Comparison of ENCODE assay signal across 13 cellular contexts in genomic region chr14:65335548-65335947, GRCh38.
DNase-seq lines count a peak whose midpoint lies in the region; ATAC-seq and TF ChIP-seq lines count a peak whose summit lies in the region.
"Had no signal": no experiment of that assay in that cellular context is flagged by ENCODE, and none has a peak within 500 bp of the region (broad histone marks: within the 10 kb centered on the region; RNA-seq: fewer than 3 reads in every experiment).

No MANE protein-coding gene starts in this region.

- H3K27ac ChIP-seq in IMR-90 (ENCODE audit: insufficient read depth, low read length) (peak overlapping the region; percentile 62; the same call in 1 of the 2 replicates), muscle layer of duodenum (ENCODE audit: low read length) (peak overlapping the region; percentile 90)
- H3K27ac ChIP-seq: esophagus muscularis mucosa had no signal

- H2BK5ac ChIP-seq in IMR-90 (ENCODE audit: low read depth, low read length, poor library complexity, severe bottlenecking): peak overlapping the region; percentile 57

- 0 out of 2 replicates have a peak overlapping the region, but pooled peaks have one; percentile 22 for H3K14ac ChIP-seq in IMR-90 (replicated peaks; ENCODE audit: low read depth, low read length)

- H3K23ac ChIP-seq in IMR-90 (ENCODE audit: low read depth, low read length): peak overlapping the region; percentile 17; the same call in 1 of the 2 replicates

- peak in 1 of 2 experiments; percentile 45 for DNase-seq in Caco-2
- no peak for DNase-seq in IMR-90
- no peak for DNase-seq in adipocyte (ENCODE audit: low read depth)
- DNase-seq in GM20000 (ENCODE audit: low spot score): no peak
- DNase-seq in NCI-H1694 treated with DMSO at 0.1 percent for 48 hours (lab: John Stamatoyannopoulos, UW): no peak
- DNase-seq in hypothalamus (lab: John Stamatoyannopoulos, UW): no peak
- no peak for DNase-seq in globus pallidus (ENCODE audit: low spot score)
- DNase-seq: anterior cingulate cortex, KBM-7, NCI-H1436, NCI-H446 treated with DMSO at 0.1 percent for 48 hours had no signal

- POLR2A ChIA-PET in Caco-2 (lab: Charles Lee) (interaction anchor here (1.0 to 1.3 kb wide), 2 partner anchors 76 to 233 kb away, joined by 3 to 5 read pairs; partner anchors contain the start of gene MAX), IMR-90 (lab: Charles Lee; ENCODE audit: unreplicated experiment) (interaction anchor here (0.6 kb wide), 1 partner anchor 26 kb away, joined by 5 read pairs; no protein-coding TSS in a partner anchor)

- H3K18ac ChIP-seq in IMR-90 (ENCODE audit: low read depth, low read length): peak overlapping the region; percentile 92

- peaks cover 16% of the 10 kb centered on the region for H3K36me3 Mint-ChIP-seq in Caco-2 (ENCODE audit: insufficient read depth, unreplicated experiment)

- H3K79me1 ChIP-seq in IMR-90 (ENCODE audit: low read depth in 1 of 2, low read length in 2 of 2): no peaks in the 10 kb centered on the region

- H3K27me3 Mint-ChIP-seq in Caco-2 (ENCODE audit: insufficient read depth, unreplicated experiment): no peaks in the 10 kb centered on the region

- H2AFZ ChIP-seq in IMR-90 (replicated peaks; ENCODE audit: low read length, poor library complexity): peak overlapping the region; percentile 28

- H2BK20ac ChIP-seq in IMR-90 (ENCODE audit: low read depth, low read length): peak overlapping the region; percentile 96

- WGBS in IMR-90 (ENCODE audit: extremely low coverage in 2 of 2, insufficient read length in 1 of 2), 2 experiments: no CpG with 5 or more reads among the region's 4 CpGs

- in situ Hi-C loops in IMR-90 (cut with MboI; ENCODE audit: low sequenced_read_pairs): no loop called here

- H4K5ac ChIP-seq in IMR-90 (ENCODE audit: low read depth, low read length): peak overlapping the region; percentile 71; the same call in 1 of the 2 replicates

- H3K27ac Mint-ChIP-seq in Caco-2 (ENCODE audit: unreplicated experiment): peak overlapping the region; percentile 96

- H3K36me3 ChIP-seq in Caco-2 (ENCODE audit: control insufficient read depth, insufficient read depth, low read length): no peaks in the 10 kb centered on the region
- H3K36me3 ChIP-seq in IMR-90 (ENCODE audit: control insufficient read depth, insufficient read depth, low read length): no peaks in the 10 kb centered on the region
- no peaks in the 10 kb centered on the region for H3K36me3 ChIP-seq in adipocyte (ENCODE audit: control insufficient read depth, insufficient read depth, low read length, severe bottlenecking)
- no peaks in the 10 kb centered on the region for H3K36me3 ChIP-seq in muscle layer of duodenum (ENCODE audit: control insufficient read depth in 1 of 2, insufficient read depth in 2 of 2, low read length in 2 of 2)
- H3K36me3 ChIP-seq: esophagus muscularis mucosa had no signal

- CTCF ChIA-PET in Caco-2 (lab: Charles Lee): interaction anchor here (0.6 to 2.5 kb wide), 4 partner anchors 25 to 109 kb away, joined by 3 to 10 read pairs (median 4); partner anchors contain the start of gene FUT8
- CTCF ChIA-PET in IMR-90 (lab: Yijun Ruan, JAX): no interaction called here

- ATAC-seq in IMR-90 (ENCODE audit: low read depth): no peak

- TF ChIP-seq CTCF in Caco-2 (IDR thresholded peaks at IDR 0.05; ENCODE audit: insufficient read depth in 1 of 2, low read depth in 1 of 2, low read length in 1 of 2, severe bottlenecking in 1 of 2, unreplicated experiment in 1 of 2) (no peak), IMR-90 (conservative IDR thresholded peaks at IDR 0.05; ENCODE audit: low read depth, low read length) (no peak), GM20000 (IDR thresholded peaks at IDR 0.05; ENCODE audit: extremely low read depth, missing control alignments) (no peak)

- BruUV-seq in Caco-2 (replicated peaks; lab: Mats Ljungman, UMichigan): no TSS peak
- BruUV-seq in IMR-90 (replicated peaks; lab: Mats Ljungman, UMichigan): no TSS peak

- peaks cover 45% of the 10 kb centered on the region for H3K4me1 Mint-ChIP-seq in Caco-2 (ENCODE audit: low read depth, unreplicated experiment)

- H4K20me1 ChIP-seq in IMR-90 (ENCODE audit: insufficient read depth, low read length): no peaks in the 10 kb centered on the region

- H3K9me3 ChIP-seq in Caco-2 (no peaks in the 10 kb centered on the region), IMR-90 (ENCODE audit: control insufficient read depth, insufficient read depth, low read length) (no peaks in the 10 kb centered on the region), adipocyte (ENCODE audit: control insufficient read depth, low read length) (no peaks in the 10 kb centered on the region), muscle layer of duodenum (ENCODE audit: control insufficient read depth in 1 of 2, low read length in 2 of 2) (no peaks in the 10 kb centered on the region)
- H3K9me3 ChIP-seq: esophagus muscularis mucosa had no signal

- H3K4me1 ChIP-seq in Caco-2 (peaks cover 92% of the 10 kb centered on the region), IMR-90 (ENCODE audit: control insufficient read depth, insufficient read depth, low read length) (peaks cover 22% of the 10 kb centered on the region), adipocyte (ENCODE audit: control insufficient read depth, insufficient read depth, low read length) (peaks cover 42% of the 10 kb centered on the region), muscle layer of duodenum (ENCODE audit: control insufficient read depth in 1 of 2, insufficient read depth in 2 of 2, low read length in 2 of 2) (peaks cover 18 to 19% of the 10 kb centered on the region in 2 donors)

- H3K4me3 ChIP-seq in Caco-2 (ENCODE audit: low read depth, low read length) (no peak overlapping the region), IMR-90 (ENCODE audit: insufficient read depth, low read depth, low read length) (no peak overlapping the region), adipocyte (ENCODE audit: low read length) (no peak overlapping the region), muscle layer of duodenum (ENCODE audit: low read depth in 1 of 2, low read length in 2 of 2) (no peak overlapping the region)
- H3K4me3 ChIP-seq: esophagus muscularis mucosa had no signal

- peak overlapping the region; percentile 93 for H4K91ac ChIP-seq in IMR-90 (ENCODE audit: insufficient read depth, low read depth, low read length)

- H3K4me3 Mint-ChIP-seq in Caco-2 (ENCODE audit: unreplicated experiment): peak overlapping the region; percentile 63

- H3K4me2 ChIP-seq in IMR-90 (ENCODE audit: low read depth, low read length): no peak overlapping the region; the same call in 1 of the 2 replicates

- H3K4ac ChIP-seq in IMR-90 (ENCODE audit: low read depth, low read length): peak overlapping the region; percentile 92

- no peaks in the 10 kb centered on the region for H3K9me3 Mint-ChIP-seq in Caco-2 (ENCODE audit: unreplicated experiment)

- dilution Hi-C loops in IMR-90 (cut with HindIII; ENCODE audit: low sequenced_read_pairs, unreplicated experiment): no loop called here

- H3K27me3 ChIP-seq in Caco-2 (replicated peaks; ENCODE audit: control insufficient read depth, insufficient read depth, low read length) (no peaks in the 10 kb centered on the region), IMR-90 (ENCODE audit: control insufficient read depth, insufficient read depth, low read length) (no peaks in the 10 kb centered on the region), adipocyte (replicated peaks; ENCODE audit: control insufficient read depth, insufficient read depth, low read length) (no peaks in the 10 kb centered on the region), muscle layer of duodenum (ENCODE audit: low read depth, low read length) (no peaks in the 10 kb centered on the region)
- H3K27me3 ChIP-seq: esophagus muscularis mucosa had no signal

- TF ChIP-seq RAD21 in IMR-90 (IDR thresholded peaks at IDR 0.05; ENCODE audit: low read length): no peak

- H3K9ac ChIP-seq in IMR-90 (ENCODE audit: low read depth, low read length) (no peak overlapping the region), adipocyte (ENCODE audit: low read length) (peak overlapping the region; percentile 40)

- H4K8ac ChIP-seq in IMR-90 (ENCODE audit: low read depth in 2 of 2, low read length in 2 of 2): peak overlapping the region; percentile 66 to 87; a peak in 3 of 4 replicates

- intact Hi-C loops in Caco-2 (cut with micrococcal nuclease; ENCODE audit: unreplicated experiment) (loop anchor here (1.0 to 2.0 kb wide), 4 partner anchors 25 to 108 kb away; no protein-coding TSS in a partner anchor), IMR-90 (cut with micrococcal nuclease) (no loop called here)

- H2BK15ac ChIP-seq in IMR-90 (ENCODE audit: low read depth, low read length): peak overlapping the region; percentile 100; the same call in 2 of the 3 replicates

- H2BK120ac ChIP-seq in IMR-90 (ENCODE audit: low read depth, low read length): peak overlapping the region; percentile 96

- peaks cover 25% of the 10 kb centered on the region for H3K9me1 ChIP-seq in IMR-90 (ENCODE audit: insufficient read depth, low read length)

- H2AK5ac ChIP-seq in IMR-90 (ENCODE audit: low read depth, low read length): peak overlapping the region; percentile 85; the same call in 1 of the 2 replicates

- no peak for TF ChIP-seq POLR2A in IMR-90 (IDR thresholded peaks at IDR 0.05; ENCODE audit: low read depth, low read length)

- no peak overlapping the region for H2AK9ac ChIP-seq in IMR-90 (replicated peaks; ENCODE audit: low read depth, low read length, poor library complexity)

- peak overlapping the region; percentile 36; the same call in 1 of the 2 replicates for H3K56ac ChIP-seq in IMR-90 (ENCODE audit: extremely low read depth, insufficient read depth, low read length)

TF ChIP-seq in IMR-90, 13 proteins besides CTCF, POLR2A, EP300 and RAD21 (continues in another document):
- TF ChIP-seq MAFK (IDR thresholded peaks at IDR 0.05; ENCODE audit: low read depth, low read length) (no peak), FOS (IDR thresholded peaks at IDR 0.05; ENCODE audit: low read depth, low read length) (no peak), SMC3 (IDR thresholded peaks at IDR 0.05; ENCODE audit: low read depth, low read length) (no peak), RFX5 (IDR thresholded peaks at IDR 0.05; ENCODE audit: low read depth, low read length) (no peak), CEBPB (IDR thresholded peaks at IDR 0.05; ENCODE audit: low read depth, low read length) (no peak), NFE2L2 (IDR thresholded peaks at IDR 0.05; ENCODE audit: low read depth, low read length) (no peak), ELK1 (IDR thresholded peaks at IDR 0.05; ENCODE audit: borderline replicate concordance, low read depth, low read length) (no peak)
